9 cellular contexts compared by ENCODE assay signal in genomic region chr7:42227523-42227922, GRCh38. TPM values are rescaled to one million over a fixed set of nuclear protein-coding genes. Genes with fewer than 3 reads are reported as not detected.
DNase-seq lines count a peak whose midpoint lies in the region; FAIRE-seq and TF ChIP-seq lines count a peak whose summit lies in the region.
"Had no signal": no experiment of that assay in that cellular context is flagged by ENCODE, and none has a peak within 500 bp of the region (broad histone marks: within the 10 kb centered on the region; RNA-seq: fewer than 3 reads in every experiment).

No MANE protein-coding gene starts in this region.

- peak overlapping the region; percentile 86 for H3K18ac ChIP-seq in H9 (ENCODE audit: insufficient read length, low read depth, low read length)

- peak overlapping the region; percentile 95 to 99 (median 96) for H3K27ac Mint-ChIP-seq in H9
- H3K27ac Mint-ChIP-seq: naive B cell had no signal

- H3K36me3 Mint-ChIP-seq in H9 (ENCODE audit: insufficient read depth in 1 of 3, low read depth in 3 of 3) = no peaks in the 10 kb centered on the region; a peak in 2 of 7 replicates
- H3K36me3 Mint-ChIP-seq: naive B cell had no signal

- H3K9me3 Mint-ChIP-seq in H9 = no peaks in the 10 kb centered on the region

- H3K79me1 ChIP-seq in H9 (ENCODE audit: insufficient read depth, low read depth, low read length, poor library complexity, severe bottlenecking) = no peaks in the 10 kb centered on the region

- H3K4ac ChIP-seq in H9 (ENCODE audit: low read depth, low read length) = peak overlapping the region; percentile 2; the same call in 1 of the 2 replicates

- H3K9ac ChIP-seq in ES-I3 (ENCODE audit: low read depth, low read length) (peak overlapping the region; percentile 58), H9 (ENCODE audit: extremely low read depth, insufficient read length, low read length) (peak overlapping the region; percentile 70)

- peak overlapping the region; percentile 91; the same call in 1 of the 2 replicates for H3K14ac ChIP-seq in H9 (ENCODE audit: insufficient read depth, low read length)

- no peak overlapping the region for H2BK12ac ChIP-seq in H9 (ENCODE audit: insufficient read length, low read depth, low read length)

- intact Hi-C loops in ascending aorta (cut with DNase I) = no loop called here

- no peak overlapping the region for H4K5ac ChIP-seq in H9 (ENCODE audit: insufficient read length, low read depth, low read length)

- H3K9me3 ChIP-seq in ES-I3 (ENCODE audit: control insufficient read depth, insufficient read depth, low read length) = no peaks in the 10 kb centered on the region
- no peaks in the 10 kb centered on the region for H3K9me3 ChIP-seq in H9 (ENCODE audit: control insufficient read depth, low read depth, low read length)
- H3K9me3 ChIP-seq in ascending aorta = no peaks in the 10 kb centered on the region
- no peaks in the 10 kb centered on the region for H3K9me3 ChIP-seq in mesodermal cell (ENCODE audit: control insufficient read depth, low read length)

- no peak overlapping the region for H3K23ac ChIP-seq in H9 (ENCODE audit: insufficient read length, low read depth, low read length)

- peak overlapping the region; percentile 55 to 81 for H3K4me3 Mint-ChIP-seq in H9

- H3K36me3 ChIP-seq in ES-I3 (ENCODE audit: insufficient read depth, low read length) (no peaks in the 10 kb centered on the region), ascending aorta (no peaks in the 10 kb centered on the region), mesodermal cell (ENCODE audit: control insufficient read depth, insufficient read depth, low read length) (peaks cover 21% of the 10 kb centered on the region)

- H2BK15ac ChIP-seq in H9 (ENCODE audit: low read depth, low read length) = no peak overlapping the region

- no peak for FAIRE-seq in GM12892 (lab: Jason Lieb, UNC)

- no CpG with 5 or more reads among the region's 14 CpGs for WGBS in H9 (ENCODE audit: extremely low coverage, insufficient read length, low lambda C conversion rate)
- WGBS in mesodermal cell (ENCODE audit: insufficient coverage in 2 of 2), 2 experiments = 14 to 27% methylated on average over 9 to 10 of the region's 14 CpGs

- H4K20me1 ChIP-seq in H9 (ENCODE audit: control insufficient read depth, insufficient read depth, insufficient read length) = no peaks in the 10 kb centered on the region

- H3T11ph ChIP-seq in H9 (ENCODE audit: low read length) = no peak overlapping the region

- peaks cover 15% of the 10 kb centered on the region for H3K23me2 ChIP-seq in H9 (ENCODE audit: insufficient read length, low read depth, low read length, poor library complexity, severe bottlenecking)

- H3K27me3 ChIP-seq in H9 (ENCODE audit: insufficient read depth, low read length) (no peaks in the 10 kb centered on the region), ascending aorta (no peaks in the 10 kb centered on the region)

- no peaks in the 10 kb centered on the region; the same call in 1 of the 2 replicates for H3K27me3 Mint-ChIP-seq in H9 (ENCODE audit: low read depth)

- H3K4me2 ChIP-seq in H9 (ENCODE audit: insufficient read depth, insufficient read length, low read length) = peak overlapping the region; percentile 75

- H2AFZ ChIP-seq in H9 (ENCODE audit: low read length) = no peak overlapping the region

- no peak overlapping the region for H4K91ac ChIP-seq in H9 (ENCODE audit: insufficient read length, low read depth, low read length)

- H3K4me1 ChIP-seq in ES-I3 (ENCODE audit: insufficient read depth, low read length) (peaks cover 65% of the 10 kb centered on the region), H9 (ENCODE audit: insufficient read depth, low read length) (peaks cover 26% of the 10 kb centered on the region; the same call in 1 of the 2 replicates), ascending aorta (peaks cover 0 to 3% of the 10 kb centered on the region in 2 donors), mesodermal cell (ENCODE audit: control insufficient read depth, insufficient read depth, low read length, poor library complexity, severe bottlenecking) (peaks cover 54% of the 10 kb centered on the region)

- H4K8ac ChIP-seq in H9 (replicated peaks; ENCODE audit: insufficient read length, low read depth, low read length) = no peak overlapping the region

- TF ChIP-seq POLR2A in GM12892 (IDR thresholded peaks at IDR 0.05; ENCODE audit: low read depth, low read length) = no peak

- H3K4me3 ChIP-seq in ascending aorta (peak overlapping the region; percentile 49 to 56), mesodermal cell (ENCODE audit: extremely low read depth, insufficient read depth, low read length, poor library complexity, severe bottlenecking) (no peak overlapping the region)

- H2BK120ac ChIP-seq in H9 (ENCODE audit: low read depth, low read length, poor library complexity, severe bottlenecking) = no peak overlapping the region

- H2BK20ac ChIP-seq in H9 (ENCODE audit: low read depth, low read length, poor library complexity, severe bottlenecking) = no peak overlapping the region

- H3K79me2 ChIP-seq in H9 (ENCODE audit: insufficient read depth, low read length) = peaks cover 2% of the 10 kb centered on the region; the same call in 1 of the 2 replicates

- H3K27ac ChIP-seq in H9 (ENCODE audit: insufficient read length, low read depth, low read length) (peak overlapping the region; percentile 21), ascending aorta (no peak overlapping the region), mesodermal cell (ENCODE audit: low read depth, low read length, severe bottlenecking) (peak overlapping the region; percentile 67)

- peaks cover 88 to 90% of the 10 kb centered on the region in 2 experiments for H3K4me1 Mint-ChIP-seq in H9

- TF ChIP-seq CTCF in H9 (conservative IDR thresholded peaks at IDR 0.05) (no peak), ascending aorta (IDR thresholded peaks at IDR 0.05) (no peak)

- no peak for DNase-seq in H9
- DNase-seq in ascending aorta (ENCODE audit: low spot score in 2 of 2) = no peak
- DNase-seq in GM12892 (ENCODE audit: insufficient read length) = no peak
- no peak for DNase-seq in globus pallidus (ENCODE audit: low spot score)
- DNase-seq in GOT3 (lab: John Stamatoyannopoulos, UW) = no peak
- DNase-seq in activated effector memory CD4-positive, alpha-beta T cell treated with Interleukin-2 at 50 U/mL for 16 hours = no peak
- DNase-seq: naive B cell had no signal

- H3K56ac ChIP-seq in H9 (ENCODE audit: insufficient read length, low read depth, low read length) = no peak overlapping the region

- H2BK5ac ChIP-seq in H9 (ENCODE audit: insufficient read length, low read length) = peak overlapping the region; percentile 4

- no peak overlapping the region for H2AK5ac ChIP-seq in H9 (ENCODE audit: insufficient read length, low read length)

RNA-seq across cellular contexts. Expression of gene GLI3, which starts 9.5 kb away (rescaled TPM):
- total RNA-seq in H9 (2021) (43.0 and 45.0 TPM in 2 replicates), ascending aorta (2.2 TPM)
- polyA plus RNA-seq in mesodermal cell (2013, experiment 1 of 2) = 35.6 TPM
- polyA plus RNA-seq in mesodermal cell (2013, experiment 2 of 2) = 31.7 TPM
- not detected for polyA plus RNA-seq in GM12892 (2012; ENCODE audit: missing spikeins)

Comparison
In these comparisons a context has a peak if more than half of its experiments do, and no peak if none do; other contexts are left out.
1. H3K27ac ChIP-seq: peak in H9 (single experiment) and mesodermal cell (single experiment); none in ascending aorta (0 of 2).
2. RNA of gene GLI3, which starts 9.5 kb away (total RNA-seq): 43.0 to 45.0 TPM in H9; 2.2 TPM in ascending aorta (single experiment); every median in the first group is over 10 times any median in the second.